ENCODE assay signal across 8 cellular contexts in the genomic region with DNA sequence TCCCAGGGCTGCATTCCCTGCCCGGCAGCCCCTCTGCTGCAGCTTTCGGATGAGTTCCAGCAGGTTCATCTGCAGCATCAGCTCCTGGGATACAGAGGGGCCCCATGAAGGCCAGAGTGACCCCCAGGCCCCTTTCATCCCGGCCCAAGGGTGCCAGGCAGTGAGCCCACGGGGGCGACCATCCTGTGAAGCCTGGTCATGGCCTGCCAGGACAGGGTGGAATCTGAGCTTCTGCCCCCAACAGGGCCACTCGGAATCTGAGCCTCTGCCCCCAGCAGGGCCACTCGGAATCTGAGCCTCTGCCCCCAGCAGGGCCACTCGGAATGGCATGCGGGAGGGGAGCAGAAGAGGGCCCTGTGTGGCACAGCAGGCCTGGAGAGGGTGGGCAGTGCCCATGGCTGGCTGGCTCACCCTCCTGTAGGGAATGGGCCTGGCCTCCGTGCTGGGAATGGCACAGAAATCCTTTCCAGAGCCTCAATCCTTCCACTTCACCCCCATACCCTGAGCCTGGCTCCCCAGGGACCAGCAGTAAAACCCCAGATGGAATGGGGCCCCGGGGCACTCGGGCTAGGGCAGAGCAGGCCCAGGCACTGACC. TPM values are rescaled to one million over a fixed set of nuclear protein-coding genes. Genes with fewer than 3 reads are reported as not detected.
DNase-seq lines count a peak whose midpoint lies in the region; ATAC-seq, FAIRE-seq and TF ChIP-seq lines count a peak whose summit lies in the region.
"Not testable (repeated sequence)": the region's sequence is repeated elsewhere in the genome, so short reads cannot be mapped to it uniquely, and the experiment has no call there.

No MANE protein-coding gene starts in this region.

- POLR2A ChIA-PET in activated CD4-positive, alpha-beta T cell treated with anti-CD3 and anti-CD28 coated beads, Interleukin-2, amount 10 ng/mL, durations not matched to agents 7 days and 5 days (lab: Charles Lee) = not testable (repeated sequence)

- H3K27me3 Mint-ChIP-seq in H9 (ENCODE audit: low read depth); activated CD4-positive, alpha-beta T cell treated with anti-CD3 and anti-CD28 coated beads, Interleukin-2, amount 10 ng/mL, durations not matched to agents 7 days and 5 days; natural killer cell (ENCODE audit: low read depth in 2 of 2); type B pancreatic cell: not testable (repeated sequence)

- not testable (repeated sequence) for H4K20me1 ChIP-seq in H9 (ENCODE audit: control insufficient read depth, insufficient read depth, insufficient read length)

- FAIRE-seq in kidney (lab: Jason Lieb, UNC) = not testable (repeated sequence)

- not testable (repeated sequence) for H3K36me3 ChIP-seq in kidney (ENCODE audit: control insufficient read depth in 1 of 2, insufficient read depth in 2 of 2, low read length in 2 of 2)

- H3K14ac ChIP-seq in H9 (ENCODE audit: insufficient read depth, low read length) = not testable (repeated sequence)

- H3K36me3 Mint-ChIP-seq in H9 (ENCODE audit: insufficient read depth in 1 of 3, low read depth in 3 of 3); activated CD4-positive, alpha-beta T cell treated with anti-CD3 and anti-CD28 coated beads, Interleukin-2, amount 10 ng/mL, durations not matched to agents 7 days and 5 days (ENCODE audit: low read depth); natural killer cell; type B pancreatic cell: not testable (repeated sequence)

- H3K4me1 Mint-ChIP-seq in H9 (peaks cover 14% of the 10 kb centered on the region in 2 experiments), natural killer cell (peaks cover 16 to 24% of the 10 kb centered on the region in 2 donors), type B pancreatic cell (ENCODE audit: unreplicated experiment) (peaks cover 16% of the 10 kb centered on the region)
- peaks cover 20% of the 10 kb centered on the region for H3K4me1 Mint-ChIP-seq in activated CD4-positive, alpha-beta T cell treated with anti-CD3 and anti-CD28 coated beads, Interleukin-2, amount 10 ng/mL, durations not matched to agents 7 days and 5 days

- H2BK12ac ChIP-seq in H9 (ENCODE audit: insufficient read length, low read depth, low read length) = not testable (repeated sequence)

- not testable (repeated sequence) for H2BK20ac ChIP-seq in H9 (ENCODE audit: low read depth, low read length, poor library complexity, severe bottlenecking)

- not testable (repeated sequence) for H2AFZ ChIP-seq in H9 (ENCODE audit: low read length)

- H3K79me2 ChIP-seq in H9 (ENCODE audit: insufficient read depth, low read length) = not testable (repeated sequence)

- not testable (repeated sequence) for H4K91ac ChIP-seq in H9 (ENCODE audit: insufficient read length, low read depth, low read length)

- H3K9me3 Mint-ChIP-seq in H9; activated CD4-positive, alpha-beta T cell treated with anti-CD3 and anti-CD28 coated beads, Interleukin-2, amount 10 ng/mL, durations not matched to agents 7 days and 5 days; natural killer cell; type B pancreatic cell: not testable (repeated sequence)

- not testable (repeated sequence) for H3K4me2 ChIP-seq in H9 (ENCODE audit: insufficient read depth, insufficient read length, low read length)

- H3K56ac ChIP-seq in H9 (ENCODE audit: insufficient read length, low read depth, low read length) = not testable (repeated sequence)

- H2BK15ac ChIP-seq in H9 (ENCODE audit: low read depth, low read length) = not testable (repeated sequence)

- not testable (repeated sequence) for H2AK5ac ChIP-seq in H9 (ENCODE audit: insufficient read length, low read length)

- not testable (repeated sequence) for H3K9me3 ChIP-seq in H9 (ENCODE audit: control insufficient read depth, low read depth, low read length); kidney (ENCODE audit: control insufficient read depth in 1 of 2, low read length in 2 of 2)

- not testable (repeated sequence) for H3K27ac ChIP-seq in H9 (ENCODE audit: insufficient read length, low read depth, low read length); kidney (ENCODE audit: low read depth in 2 of 2, low read length in 2 of 2)

- not testable (repeated sequence) for H3K23ac ChIP-seq in H9 (ENCODE audit: insufficient read length, low read depth, low read length)

- not testable (repeated sequence) for H3K4me3 Mint-ChIP-seq in H9; activated CD4-positive, alpha-beta T cell treated with anti-CD3 and anti-CD28 coated beads, Interleukin-2, amount 10 ng/mL, durations not matched to agents 7 days and 5 days; natural killer cell; type B pancreatic cell

- intact Hi-C loops in kidney (cut with DNase I); natural killer cell (cut with micrococcal nuclease); sciatic nerve (cut with DNase I): not testable (repeated sequence)

- H3K27ac Mint-ChIP-seq in H9; activated CD4-positive, alpha-beta T cell treated with anti-CD3 and anti-CD28 coated beads, Interleukin-2, amount 10 ng/mL, durations not matched to agents 7 days and 5 days; natural killer cell; type B pancreatic cell: not testable (repeated sequence)

- H4K5ac ChIP-seq in H9 (ENCODE audit: insufficient read length, low read depth, low read length) = not testable (repeated sequence)

- H3K23me2 ChIP-seq in H9 (ENCODE audit: insufficient read length, low read depth, low read length, poor library complexity, severe bottlenecking) = not testable (repeated sequence)

- H3T11ph ChIP-seq in H9 (ENCODE audit: low read length) = not testable (repeated sequence)

- DNase-seq in H9 (peak; percentile 15), ecto neural progenitor cell (ENCODE audit: low spot score) (peak; percentile 9), kidney (peak; percentile 59), natural killer cell (peak; percentile 12), sciatic nerve (ENCODE audit: low spot score) (peak; percentile 49), type B pancreatic cell (ENCODE audit: extremely low spot score, unreplicated experiment) (peak; percentile 65)
- peak; percentile 2 for DNase-seq in activated CD4-positive, alpha-beta T cell treated with anti-CD3 and anti-CD28 coated beads, Interleukin-2, amount 10 ng/mL, durations not matched to agents 7 days and 5 days
- peak; percentile 5 for DNase-seq in activated T-cell treated with anti-CD3 and anti-CD28 coated beads, Interleukin-2, amount 50 U/mL, for 48 hours

- H3K4ac ChIP-seq in H9 (ENCODE audit: low read depth, low read length) = not testable (repeated sequence)

- H2BK5ac ChIP-seq in H9 (ENCODE audit: insufficient read length, low read length) = not testable (repeated sequence)

- H3K79me1 ChIP-seq in H9 (ENCODE audit: insufficient read depth, low read depth, low read length, poor library complexity, severe bottlenecking) = not testable (repeated sequence)

- not testable (repeated sequence) for H3K18ac ChIP-seq in H9 (ENCODE audit: insufficient read length, low read depth, low read length)

- H3K4me1 ChIP-seq in H9 (ENCODE audit: insufficient read depth, low read length); kidney (ENCODE audit: control insufficient read depth in 1 of 2, insufficient read depth in 1 of 2, low read depth in 1 of 2, low read length in 2 of 2): not testable (repeated sequence)

- CTCF ChIA-PET in activated CD4-positive, alpha-beta T cell treated with anti-CD3 and anti-CD28 coated beads, Interleukin-2, amount 10 ng/mL, durations not matched to agents 7 days and 5 days (lab: Charles Lee) = interaction anchor here (1.5 kb wide), 1 partner anchor 9 kb away, joined by 4 read pairs; no protein-coding TSS in a partner anchor

- not testable (repeated sequence) for H2BK120ac ChIP-seq in H9 (ENCODE audit: low read depth, low read length, poor library complexity, severe bottlenecking)

- TF ChIP-seq CTCF in H9 (conservative IDR thresholded peaks at IDR 0.05); kidney (IDR thresholded peaks at IDR 0.05; ENCODE audit: borderline replicate concordance, extremely low read depth, insufficient read depth); natural killer cell (IDR thresholded peaks at IDR 0.05); type B pancreatic cell (conservative IDR thresholded peaks at IDR 0.05): not testable (repeated sequence)

- H3K4me3 ChIP-seq in kidney (ENCODE audit: low read length in 2 of 2) = not testable (repeated sequence)

- ATAC-seq in natural killer cell, sciatic nerve: not testable (repeated sequence)

- not testable (repeated sequence) for H3K9ac ChIP-seq in H9 (ENCODE audit: extremely low read depth, insufficient read length, low read length); kidney (ENCODE audit: low read length in 2 of 2)

- not testable (repeated sequence) for H4K8ac ChIP-seq in H9 (replicated peaks; ENCODE audit: insufficient read length, low read depth, low read length)

- WGBS in H9 (ENCODE audit: extremely low coverage, insufficient read length, low lambda C conversion rate) = no CpG with 5 or more reads among the region's 12 CpGs

- H3K27me3 ChIP-seq in H9 (ENCODE audit: insufficient read depth, low read length) = not testable (repeated sequence)

RNA-seq across cellular contexts. Expression of a gene that starts 5.0 kb away (rescaled TPM):
- total RNA-seq in H9 (2021) = 38.6 and 40.4 TPM in 2 replicates
- 10 to 100 TPM; 60.4 to 63.1 TPM for total RNA-seq in activated CD4-positive, alpha-beta T cell treated with anti-CD3 and anti-CD28 coated beads, Interleukin-2, amount 10 ng/mL, durations not matched to agents 7 days and 5 days
- 35.3 TPM for total RNA-seq in kidney
- polyA plus RNA-seq in kidney (ENCODE audit: insufficient read depth, low read depth, low replicate concordance) = 137 TPM
- total RNA-seq in natural killer cell = 10 to 100 TPM; 20.3 to 34.3 (median 33.0) TPM
- total RNA-seq in sciatic nerve = 28.9 TPM
- total RNA-seq in type B pancreatic cell (ENCODE audit: low replicate concordance) = 35.9 and 46.6 TPM in 2 replicates

RNA-seq across cellular contexts. Expression of a gene that starts 46.7 kb away (rescaled TPM):
- 18.3 and 19.0 TPM in 2 replicates for total RNA-seq in H9 (2021)
- total RNA-seq in activated CD4-positive, alpha-beta T cell treated with anti-CD3 and anti-CD28 coated beads, Interleukin-2, amount 10 ng/mL, durations not matched to agents 7 days and 5 days = 1 to 10 TPM; 3.1 to 4.0 TPM
- 1.2 TPM for total RNA-seq in kidney
- 2.5 TPM for polyA plus RNA-seq in kidney (ENCODE audit: insufficient read depth, low read depth, low replicate concordance)
- 1 to 10 TPM; 1.2 to 2.9 (median 1.6) TPM for total RNA-seq in natural killer cell
- 4.4 TPM for total RNA-seq in sciatic nerve
- total RNA-seq in type B pancreatic cell (ENCODE audit: low replicate concordance) = 9.0 and 12.8 TPM in 2 replicates

Comparison
In these comparisons a context has a peak if more than half of its experiments do, and no peak if none do; other contexts are left out.
1. DNase-seq: peak in every context shown above with its lines; median percentile 65 in type B pancreatic cell; 59 in kidney; 49 in sciatic nerve; 15 in H9; 12 in natural killer cell; 9 in ecto neural progenitor cell; 5 in activated T-cell treated with anti-CD3 and anti-CD28 coated beads, Interleukin-2, amount 50 U/mL, for 48 hours; 2 in activated CD4-positive, alpha-beta T cell treated with anti-CD3 and anti-CD28 coated beads, Interleukin-2, amount 10 ng/mL, durations not matched to agents 7 days and 5 days.